Comparison of ENCODE assay signal across 8 cellular contexts in genomic region chr4:74364649-74365491, GRCh38. TPM values are rescaled to one million over a fixed set of nuclear protein-coding genes. Genes with fewer than 3 reads are reported as not detected.
DNase-seq lines count a peak whose midpoint lies in the region; ATAC-seq and TF ChIP-seq lines count a peak whose summit lies in the region.

Gene EREG (plus strand): TSS chr4:74365145. CDS start chr4:74365309, 164 bp downstream.

- peak within 1 kb of the TSS; percentile 83 for H3K4me2 ChIP-seq in neuronal stem cell (ENCODE audit: insufficient read depth, low read length, poor library complexity, severe bottlenecking)

- TF ChIP-seq CTCF in gastroesophageal sphincter (IDR thresholded peaks at IDR 0.05), result peak in 1 of 4 experiments; percentile 5

- H3K23ac ChIP-seq in neuronal stem cell (ENCODE audit: low read depth, low read length, poor library complexity), result no peak within 1 kb of the TSS

- H3K4ac ChIP-seq in neuronal stem cell (ENCODE audit: low read length), result no peak within 1 kb of the TSS

- peak within 1 kb of the TSS; percentile 71 for H3K14ac ChIP-seq in neuronal stem cell (ENCODE audit: low read length)

- H3K4me3 ChIP-seq in gastroesophageal sphincter (peak within 1 kb of the TSS; percentile 64 to 66), neuronal stem cell (ENCODE audit: low read length in 2 of 2) (peak within 1 kb of the TSS in 1 of 2 donors; percentile 69)

- TF ChIP-seq POLR2A in gastroesophageal sphincter (IDR thresholded peaks at IDR 0.05), result peak; percentile 30 to 42

- H4K8ac ChIP-seq in neuronal stem cell (ENCODE audit: low read depth, low read length), result no peak within 1 kb of the TSS

- H3K27me3 Mint-ChIP-seq in activated CD4-positive, alpha-beta memory T cell treated with anti-CD3 and anti-CD28 coated beads for 36 hours, result peaks cover 37% of the 10 kb centered on the region

- H2BK5ac ChIP-seq in neuronal stem cell (ENCODE audit: low read length), result no peak within 1 kb of the TSS

- H3K36me3 ChIP-seq in gastroesophageal sphincter (no peaks in the 10 kb centered on the region), neuronal stem cell (replicated peaks in 1 of 2; ENCODE audit: control insufficient read depth in 2 of 2, insufficient read depth in 2 of 2, low read length in 2 of 2) (no peaks in the 10 kb centered on the region)

- H3K9ac ChIP-seq in neuronal stem cell (ENCODE audit: low read depth, low read length, poor library complexity), result no peak within 1 kb of the TSS

- H3K18ac ChIP-seq in neuronal stem cell (ENCODE audit: low read length), result peak within 1 kb of the TSS; percentile 48

- peak; percentile 31 for ATAC-seq in HG03108 (IDR thresholded peaks at IDR 0.05; ENCODE audit: unreplicated experiment)
- ATAC-seq in gastroesophageal sphincter, result peak; percentile 77
- ATAC-seq in GM21360 (IDR thresholded peaks at IDR 0.05; ENCODE audit: unreplicated experiment), result no peak

- peak within 1 kb of the TSS; percentile 47 for H3K4me3 Mint-ChIP-seq in activated CD4-positive, alpha-beta memory T cell treated with anti-CD3 and anti-CD28 coated beads for 36 hours

- CTCF ChIA-PET in activated CD4-positive, alpha-beta memory T cell treated with anti-CD3 and anti-CD28 coated beads for 36 hours (lab: Charles Lee), result interaction anchor here (1.0 kb wide), 1 partner anchor 311 kb away, joined by 5 read pairs; no protein-coding TSS in a partner anchor

- peak within 1 kb of the TSS; percentile 87 for H2AFZ ChIP-seq in neuronal stem cell (ENCODE audit: low read length)

- H3K4me1 ChIP-seq in gastroesophageal sphincter (peaks cover 0 to 36% (median 0%) of the 10 kb centered on the region in 3 donors), neuronal stem cell (ENCODE audit: control insufficient read depth in 2 of 2, insufficient read depth in 1 of 2, low read depth in 1 of 2, low read length in 2 of 2) (peaks cover 7 to 10% of the 10 kb centered on the region in 2 donors)

- no peaks in the 10 kb centered on the region for H3K9me3 ChIP-seq in gastroesophageal sphincter
- H3K9me3 ChIP-seq in neuronal stem cell (replicated peaks in 1 of 2; ENCODE audit: control insufficient read depth in 2 of 2, insufficient read depth in 1 of 2, low read depth in 1 of 2, low read length in 2 of 2), result no peaks in the 10 kb centered on the region

- no peak within 1 kb of the TSS for H4K91ac ChIP-seq in neuronal stem cell (ENCODE audit: low read depth, low read length, poor library complexity)

- DNase-seq in activated T-cell treated with anti-CD3 and anti-CD28 coated beads for 48 hours (ENCODE audit: low read depth) (peak; percentile 8), activated T-cell treated with anti-CD3 and anti-CD28 coated beads for 4 hours (no peak), neuronal stem cell (ENCODE audit: low spot score) (peak; percentile 32), cerebellar cortex (ENCODE audit: low spot score) (no peak)
- DNase-seq in activated CD4-positive, alpha-beta memory T cell treated with anti-CD3 and anti-CD28 coated beads for 36 hours, result peak; percentile 22

- POLR2A ChIA-PET in activated CD4-positive, alpha-beta memory T cell treated with anti-CD3 and anti-CD28 coated beads for 36 hours (lab: Charles Lee), result no interaction called here

- no peaks in the 10 kb centered on the region for H3K9me3 Mint-ChIP-seq in activated CD4-positive, alpha-beta memory T cell treated with anti-CD3 and anti-CD28 coated beads for 36 hours

- no peaks in the 10 kb centered on the region for H3K36me3 Mint-ChIP-seq in activated CD4-positive, alpha-beta memory T cell treated with anti-CD3 and anti-CD28 coated beads for 36 hours

- no peak within 1 kb of the TSS for H3K27ac Mint-ChIP-seq in activated CD4-positive, alpha-beta memory T cell treated with anti-CD3 and anti-CD28 coated beads for 36 hours

- H3K27me3 ChIP-seq in gastroesophageal sphincter (no peaks in the 10 kb centered on the region), neuronal stem cell (ENCODE audit: control insufficient read depth in 3 of 3, insufficient read depth in 3 of 3, low read depth in 1 of 3, low read length in 3 of 3) (peaks cover 0 to 51% (median 15%) of the 10 kb centered on the region in 3 experiments)

- H2BK15ac ChIP-seq in neuronal stem cell (ENCODE audit: low read length), result no peak within 1 kb of the TSS

- peaks cover 10% of the 10 kb centered on the region for H3K4me1 Mint-ChIP-seq in activated CD4-positive, alpha-beta memory T cell treated with anti-CD3 and anti-CD28 coated beads for 36 hours (ENCODE audit: low read depth)

- no peak for TF ChIP-seq EP300 in gastroesophageal sphincter (IDR thresholded peaks at IDR 0.05)

- H2BK12ac ChIP-seq in neuronal stem cell (ENCODE audit: low read length), result no peak within 1 kb of the TSS

- 15 to 24% methylated on average over 4 to 9 of the region's 40 CpGs for WGBS in gastroesophageal sphincter (ENCODE audit: low coverage in 1 of 2), 2 donors
- WGBS in neuronal stem cell (ENCODE audit: extremely low coverage in 2 of 2, insufficient read length in 2 of 2, insufficient replicate concordance in 1 of 2), 2 donors, result no CpG with 5 or more reads among the region's 40 CpGs

- H2AK5ac ChIP-seq in neuronal stem cell (ENCODE audit: low read depth, low read length), result no peak within 1 kb of the TSS

- intact Hi-C loops in activated CD4-positive, alpha-beta memory T cell treated with anti-CD3 and anti-CD28 coated beads for 36 hours (cut with micrococcal nuclease), result no loop called here

- no peaks in the 10 kb centered on the region for H3K79me1 ChIP-seq in neuronal stem cell (ENCODE audit: low read depth, low read length)

- H2BK120ac ChIP-seq in neuronal stem cell (ENCODE audit: low read depth, low read length), result no peak within 1 kb of the TSS

- H3K27ac ChIP-seq in gastroesophageal sphincter, result peak within 1 kb of the TSS; percentile 21 to 90 (median 86)
- no peak within 1 kb of the TSS for H3K27ac ChIP-seq in neuronal stem cell (replicated peaks; ENCODE audit: low read length)

RNA-seq across cellular contexts. Expression of gene EREG, which starts in this region (rescaled TPM):
- not detected for total RNA-seq in activated CD4-positive, alpha-beta memory T cell treated with anti-CD3 and anti-CD28 coated beads for 36 hours
- total RNA-seq in gastroesophageal sphincter, result 1 to 10 TPM; 2.4 to 7.8 (median 4.8) TPM
- not detected for polyA plus RNA-seq in neuronal stem cell (2013, experiment 1 of 2)
- not detected for polyA plus RNA-seq in neuronal stem cell (2013, experiment 2 of 2)

Comparison
In these comparisons a context has a peak if more than half of its experiments do, and no peak if none do; other contexts are left out.
1. DNase-seq: peak in activated T-cell treated with anti-CD3 and anti-CD28 coated beads for 48 hours (single experiment) and neuronal stem cell (single experiment); none in activated T-cell treated with anti-CD3 and anti-CD28 coated beads for 4 hours (single experiment) and cerebellar cortex (single experiment).
2. Peak in DNase-seq in activated CD4-positive, alpha-beta memory T cell treated with anti-CD3 and anti-CD28 coated beads for 36 hours; RNA of the gene not detected or under 1 TPM.